In genomic region chr2:143939976-143940375, GRCh38 we compare ENCODE assay signal across 14 cellular contexts.
DNase-seq lines count a peak whose midpoint lies in the region; ATAC-seq and TF ChIP-seq lines count a peak whose summit lies in the region.
"Had no signal": no experiment of that assay in that cellular context is flagged by ENCODE, and none has a peak within 500 bp of the region (broad histone marks: within the 10 kb centered on the region; RNA-seq: fewer than 3 reads in every experiment).

No MANE protein-coding gene starts in this region.

- H3K36me3 Mint-ChIP-seq in type B pancreatic cell: peaks cover 2% of the 10 kb centered on the region
- peaks cover 4% of the 10 kb centered on the region for H3K36me3 Mint-ChIP-seq in MCF 10A (ENCODE audit: insufficient read depth, unreplicated experiment)

- DNase-seq in NCI-H446 (lab: John Stamatoyannopoulos, UW) (peak; percentile 55 to 80), dedifferentiated amniotic fluid mesenchymal stem cell (ENCODE audit: extremely low spot score) (peak; percentile 31), myocyte (ENCODE audit: low read depth) (peak; percentile 45), type B pancreatic cell (ENCODE audit: extremely low spot score, unreplicated experiment) (no peak), ecto neural progenitor cell (ENCODE audit: low spot score) (no peak), MCF 10A (ENCODE audit: unreplicated experiment) (no peak)
- DNase-seq: activated CD4-positive, alpha-beta T cell treated with anti-CD3 and anti-CD28 coated beads for 1 hour; activated T-cell treated with anti-CD3 and anti-CD28 coated beads, Interleukin-2, amount 50 U/mL, for 24 hours; CD8-positive, alpha-beta T cell; mesendoderm; NCI-H226; OCI-M1; stimulated activated CD4-positive, alpha-beta T cell treated with anti-CD3 and anti-CD28 coated beads, Interleukin-2, amount 100 ng/mL, for 24 hours had no signal

- H3K4me1 Mint-ChIP-seq in type B pancreatic cell (ENCODE audit: unreplicated experiment) (peaks cover 7% of the 10 kb centered on the region), MCF 10A (ENCODE audit: insufficient read depth, unreplicated experiment) (no peaks in the 10 kb centered on the region)

- POLR2A ChIA-PET in MCF 10A (lab: Yijun Ruan, JAX): interaction anchor here (0.6 kb wide), 2 partner anchors 9 to 340 kb away, joined by 3 read pairs; no protein-coding TSS in a partner anchor

- H3K9me3 Mint-ChIP-seq in type B pancreatic cell: no peaks in the 10 kb centered on the region
- no peaks in the 10 kb centered on the region for H3K9me3 Mint-ChIP-seq in MCF 10A (ENCODE audit: unreplicated experiment)
- H3K9me3 Mint-ChIP-seq: activated T-cell treated with anti-CD3 and anti-CD28 coated beads, Interleukin-2, amount 50 U/mL, for 24 hours; CD8-positive, alpha-beta T cell had no signal

- BruUV-seq in MCF 10A (replicated peaks; lab: Mats Ljungman, UMichigan): no TSS peak

- no peak for ATAC-seq in GM21786 (IDR thresholded peaks at IDR 0.05; ENCODE audit: unreplicated experiment)
- ATAC-seq: CD8-positive, alpha-beta T cell had no signal

- H3K27me3 Mint-ChIP-seq in type B pancreatic cell (peaks cover 65% of the 10 kb centered on the region), MCF 10A (ENCODE audit: insufficient read depth, unreplicated experiment) (no peaks in the 10 kb centered on the region)

- TF ChIP-seq CTCF in type B pancreatic cell (conservative IDR thresholded peaks at IDR 0.05): no peak
- TF ChIP-seq CTCF in MCF 10A (IDR thresholded peaks at IDR 0.05; ENCODE audit: unreplicated experiment): no peak

- CTCF ChIA-PET in MCF 10A (lab: Yijun Ruan, JAX): interaction anchor here (0.6 kb wide), 2 partner anchors 10 to 77 kb away, joined by 3 to 4 read pairs; no protein-coding TSS in a partner anchor

- intact Hi-C loops in MCF 10A (cut with micrococcal nuclease): no loop called here

- H3K4me3 Mint-ChIP-seq in type B pancreatic cell (peak overlapping the region; percentile 18), MCF 10A (ENCODE audit: unreplicated experiment) (no peak overlapping the region)
- H3K4me3 Mint-ChIP-seq: activated T-cell treated with anti-CD3 and anti-CD28 coated beads, Interleukin-2, amount 50 U/mL, for 24 hours; CD8-positive, alpha-beta T cell had no signal

- H3K27ac Mint-ChIP-seq in type B pancreatic cell (no peak overlapping the region), MCF 10A (ENCODE audit: low read depth, unreplicated experiment) (no peak overlapping the region)
- H3K27ac Mint-ChIP-seq: activated T-cell treated with anti-CD3 and anti-CD28 coated beads, Interleukin-2, amount 50 U/mL, for 24 hours; CD8-positive, alpha-beta T cell had no signal

Comparison
In these comparisons a context has a peak if more than half of its experiments do, and no peak if none do; other contexts are left out.
1. DNase-seq: peak in NCI-H446 (2 of 2), dedifferentiated amniotic fluid mesenchymal stem cell (single experiment) and myocyte (single experiment); none in type B pancreatic cell (single experiment), ecto neural progenitor cell (single experiment) and MCF 10A (single experiment).